ENCODE assay signal across 1 cellular context in the genomic region with DNA sequence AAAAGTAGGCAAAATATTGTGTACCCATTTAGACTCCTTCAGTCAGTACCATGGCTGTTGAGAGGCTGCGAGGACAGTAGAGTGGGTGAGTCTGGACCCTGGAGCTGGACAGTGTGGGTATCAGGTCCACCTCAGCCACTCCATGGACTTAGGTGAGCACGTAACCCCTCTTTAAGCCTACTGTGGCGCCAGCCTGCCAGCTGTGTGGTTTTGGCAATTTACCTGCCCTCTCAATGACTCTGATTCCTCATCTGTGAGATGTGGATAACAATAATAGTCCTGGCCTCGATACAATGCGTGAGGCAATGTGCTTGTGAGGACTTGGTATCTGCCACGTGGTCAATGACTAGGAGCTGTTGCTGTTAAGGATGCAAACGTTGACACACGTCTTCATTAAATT.
TF ChIP-seq lines count a peak whose summit lies in the region.

No MANE protein-coding gene starts in this region.

TF ChIP-seq in WTC11, 78 proteins besides CTCF, POLR2A, EP300 and RAD21 (continued from another document):
- TF ChIP-seq, protein P1, sequence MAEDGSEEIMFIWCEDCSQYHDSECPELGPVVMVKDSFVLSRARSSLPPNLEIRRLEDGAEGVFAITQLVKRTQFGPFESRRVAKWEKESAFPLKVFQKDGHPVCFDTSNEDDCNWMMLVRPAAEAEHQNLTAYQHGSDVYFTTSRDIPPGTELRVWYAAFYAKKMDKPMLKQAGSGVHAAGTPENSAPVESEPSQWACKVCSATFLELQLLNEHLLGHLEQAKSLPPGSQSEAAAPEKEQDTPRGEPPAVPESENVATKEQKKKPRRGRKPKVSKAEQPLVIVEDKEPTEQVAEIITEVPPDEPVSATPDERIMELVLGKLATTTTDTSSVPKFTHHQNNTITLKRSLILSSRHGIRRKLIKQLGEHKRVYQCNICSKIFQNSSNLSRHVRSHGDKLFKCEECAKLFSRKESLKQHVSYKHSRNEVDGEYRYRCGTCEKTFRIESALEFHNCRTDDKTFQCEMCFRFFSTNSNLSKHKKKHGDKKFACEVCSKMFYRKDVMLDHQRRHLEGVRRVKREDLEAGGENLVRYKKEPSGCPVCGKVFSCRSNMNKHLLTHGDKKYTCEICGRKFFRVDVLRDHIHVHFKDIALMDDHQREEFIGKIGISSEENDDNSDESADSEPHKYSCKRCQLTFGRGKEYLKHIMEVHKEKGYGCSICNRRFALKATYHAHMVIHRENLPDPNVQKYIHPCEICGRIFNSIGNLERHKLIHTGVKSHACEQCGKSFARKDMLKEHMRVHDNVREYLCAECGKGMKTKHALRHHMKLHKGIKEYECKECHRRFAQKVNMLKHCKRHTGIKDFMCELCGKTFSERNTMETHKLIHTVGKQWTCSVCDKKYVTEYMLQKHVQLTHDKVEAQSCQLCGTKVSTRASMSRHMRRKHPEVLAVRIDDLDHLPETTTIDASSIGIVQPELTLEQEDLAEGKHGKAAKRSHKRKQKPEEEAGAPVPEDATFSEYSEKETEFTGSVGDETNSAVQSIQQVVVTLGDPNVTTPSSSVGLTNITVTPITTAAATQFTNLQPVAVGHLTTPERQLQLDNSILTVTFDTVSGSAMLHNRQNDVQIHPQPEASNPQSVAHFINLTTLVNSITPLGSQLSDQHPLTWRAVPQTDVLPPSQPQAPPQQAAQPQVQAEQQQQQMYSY (CRISPR knock-in tag; IDR thresholded peaks at IDR 0.05) = no peak
TF ChIP-seq in WTC11: peak in this region for 0.
